In the genomic region with DNA sequence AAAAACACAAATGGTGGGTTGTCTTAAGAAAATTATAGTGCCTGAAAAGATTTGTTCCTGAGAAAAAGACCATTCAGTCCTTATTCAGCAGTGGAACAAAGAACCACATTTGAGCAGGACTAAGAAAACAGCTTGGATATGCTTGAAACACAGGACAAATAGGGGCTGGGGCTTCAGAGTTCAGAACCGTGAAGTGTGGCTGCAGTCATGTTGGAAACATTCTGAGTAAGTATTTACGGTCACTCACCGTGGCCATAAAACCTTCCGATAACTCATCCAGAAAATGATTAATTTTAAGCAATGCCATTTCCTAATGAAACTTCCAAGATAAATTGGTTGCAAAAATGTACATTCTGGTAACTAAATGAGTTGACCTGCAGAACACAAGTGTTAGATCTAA, we compare ENCODE assay signal across 15 cellular contexts.
A peak's percentile ranks its signal among the peaks of the same experiment; 100 is the strongest.
DNase-seq lines count a peak whose midpoint lies in the region; TF ChIP-seq lines count a peak whose summit lies in the region.
"Had no signal": no experiment of that assay in that cellular context is flagged by ENCODE, and none has a peak within 500 bp of the region (broad histone marks: within the 10 kb centered on the region; RNA-seq: fewer than 3 reads in every experiment).

No MANE protein-coding gene starts in this region.

- no peak for TF ChIP-seq CTCF in epithelial cell of proximal tubule (conservative IDR thresholded peaks at IDR 0.05; ENCODE audit: low read depth, low read length)

- DNase-seq in M059J (ENCODE audit: low read depth) (peak; percentile 47), epithelial cell of proximal tubule (ENCODE audit: low read depth) (peak; percentile 37), left kidney (ENCODE audit: low read depth, low spot score) (peak; percentile 76), retina (no peak), hepatic stellate cell (ENCODE audit: low spot score) (no peak), NCI-H146 (lab: John Stamatoyannopoulos, UW) (no peak)
- no peak for DNase-seq in activated naive CD4-positive, alpha-beta T cell treated with Interleukin-2 at 50 U/mL for 16 hours
- DNase-seq: Calu3; CD8-positive, alpha-beta T cell; DMS53; DND-41; EL had no signal

- H3K4me3 ChIP-seq in epithelial cell of proximal tubule (ENCODE audit: low read depth, low read length) = no peak overlapping the region
- H3K4me3 ChIP-seq: BLaER1 treated with 17β-estradiol and CSF1 and Interleukin-3, amounts not matched to agents 10 nM and 100 nM; GM12878; HAP-1 had no signal

Comparison
In these comparisons a context has a peak if more than half of its experiments do, and no peak if none do; other contexts are left out.
1. DNase-seq: peak in M059J (single experiment), epithelial cell of proximal tubule (single experiment) and left kidney (single experiment); none in retina (single experiment), activated naive CD4-positive, alpha-beta T cell treated with Interleukin-2 at 50 U/mL for 16 hours (single experiment), hepatic stellate cell (single experiment) and NCI-H146 (single experiment).